1 cellular context compared by ENCODE assay signal in genomic region chr21:42668620-42669019, GRCh38.
TF ChIP-seq lines count a peak whose summit lies in the region.

No MANE protein-coding gene starts in this region.

TF ChIP-seq in neural cell, 6 proteins besides CTCF, POLR2A, EP300 and RAD21 (continued from another document):
- TF ChIP-seq, protein P1, sequence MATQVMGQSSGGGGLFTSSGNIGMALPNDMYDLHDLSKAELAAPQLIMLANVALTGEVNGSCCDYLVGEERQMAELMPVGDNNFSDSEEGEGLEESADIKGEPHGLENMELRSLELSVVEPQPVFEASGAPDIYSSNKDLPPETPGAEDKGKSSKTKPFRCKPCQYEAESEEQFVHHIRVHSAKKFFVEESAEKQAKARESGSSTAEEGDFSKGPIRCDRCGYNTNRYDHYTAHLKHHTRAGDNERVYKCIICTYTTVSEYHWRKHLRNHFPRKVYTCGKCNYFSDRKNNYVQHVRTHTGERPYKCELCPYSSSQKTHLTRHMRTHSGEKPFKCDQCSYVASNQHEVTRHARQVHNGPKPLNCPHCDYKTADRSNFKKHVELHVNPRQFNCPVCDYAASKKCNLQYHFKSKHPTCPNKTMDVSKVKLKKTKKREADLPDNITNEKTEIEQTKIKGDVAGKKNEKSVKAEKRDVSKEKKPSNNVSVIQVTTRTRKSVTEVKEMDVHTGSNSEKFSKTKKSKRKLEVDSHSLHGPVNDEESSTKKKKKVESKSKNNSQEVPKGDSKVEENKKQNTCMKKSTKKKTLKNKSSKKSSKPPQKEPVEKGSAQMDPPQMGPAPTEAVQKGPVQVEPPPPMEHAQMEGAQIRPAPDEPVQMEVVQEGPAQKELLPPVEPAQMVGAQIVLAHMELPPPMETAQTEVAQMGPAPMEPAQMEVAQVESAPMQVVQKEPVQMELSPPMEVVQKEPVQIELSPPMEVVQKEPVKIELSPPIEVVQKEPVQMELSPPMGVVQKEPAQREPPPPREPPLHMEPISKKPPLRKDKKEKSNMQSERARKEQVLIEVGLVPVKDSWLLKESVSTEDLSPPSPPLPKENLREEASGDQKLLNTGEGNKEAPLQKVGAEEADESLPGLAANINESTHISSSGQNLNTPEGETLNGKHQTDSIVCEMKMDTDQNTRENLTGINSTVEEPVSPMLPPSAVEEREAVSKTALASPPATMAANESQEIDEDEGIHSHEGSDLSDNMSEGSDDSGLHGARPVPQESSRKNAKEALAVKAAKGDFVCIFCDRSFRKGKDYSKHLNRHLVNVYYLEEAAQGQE (IDR thresholded peaks at IDR 0.05; ENCODE audit: borderline replicate concordance): no peak
